8 cellular contexts compared by ENCODE assay signal in the genomic region with DNA sequence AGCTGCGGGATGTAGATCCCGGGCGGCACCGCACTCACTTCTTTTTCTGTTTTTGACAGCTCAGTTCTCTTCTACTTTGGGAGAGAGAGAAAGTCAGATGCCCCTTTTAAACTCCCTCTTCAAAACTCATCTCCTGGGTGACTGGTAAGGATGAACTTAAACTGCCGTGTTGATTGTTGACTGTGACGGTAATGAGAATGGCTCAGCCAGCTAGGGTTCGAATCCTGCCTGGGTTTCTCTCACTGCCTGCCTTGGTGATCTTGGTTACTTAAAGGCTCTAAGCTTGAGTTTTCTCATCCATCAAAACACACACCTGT. TPM values are rescaled to one million over a fixed set of nuclear protein-coding genes. Genes with fewer than 3 reads are reported as not detected.
DNase-seq lines count a peak whose midpoint lies in the region; ATAC-seq and TF ChIP-seq lines count a peak whose summit lies in the region.

No MANE protein-coding gene starts in this region.

- CTCF ChIA-PET in RWPE1 (lab: Yijun Ruan, JAX), result interaction anchor here (1.4 kb wide), 1 partner anchor 27 kb away, joined by 3 read pairs; no protein-coding TSS in a partner anchor

- H3K27me3 ChIP-seq in esophagus squamous epithelium, result no peaks in the 10 kb centered on the region
- H3K27me3 ChIP-seq in ovary, result no peaks in the 10 kb centered on the region

- TF ChIP-seq EP300 in ovary (IDR thresholded peaks at IDR 0.05), result no peak

- no peak for TF ChIP-seq POLR2A in esophagus squamous epithelium (IDR thresholded peaks at IDR 0.05)
- TF ChIP-seq POLR2A in ovary (IDR thresholded peaks at IDR 0.05), result no peak

- no peak for TF ChIP-seq CTCF in AG10803 (conservative IDR thresholded peaks at IDR 0.05; ENCODE audit: low read length)
- TF ChIP-seq CTCF in RWPE1 (conservative IDR thresholded peaks at IDR 0.05; ENCODE audit: low read depth), result no peak
- no peak for TF ChIP-seq CTCF in esophagus squamous epithelium (IDR thresholded peaks at IDR 0.05)
- no peak for TF ChIP-seq CTCF in ovary (IDR thresholded peaks at IDR 0.05)

- WGBS in esophagus squamous epithelium, 2 donors, result 0% methylated on average over 3 to 7 of the region's 7 CpGs
- 0 to 3% (median 2%) methylated on average over 7 of the region's 7 CpGs for WGBS in ovary, 3 donors

- intact Hi-C loops in esophagus squamous epithelium (cut with DNase I), result loop anchor here (10.0 kb wide), 1 partner anchor 87 kb away; a partner anchor contains a TSS
- intact Hi-C loops in ovary (cut with DNase I), result loop anchor here in 1 of 4 donors (10.0 kb wide), 1 partner anchor 63 kb away; a partner anchor contains a TSS

- H3K9me3 ChIP-seq in esophagus squamous epithelium, result no peaks in the 10 kb centered on the region
- no peaks in the 10 kb centered on the region for H3K9me3 ChIP-seq in ovary

- H3K27ac ChIP-seq in RWPE1, result peak overlapping the region; percentile 92
- peak overlapping the region; percentile 90 to 98 (median 96) for H3K27ac ChIP-seq in esophagus squamous epithelium
- peak overlapping the region; percentile 92 to 93 for H3K27ac ChIP-seq in ovary

- POLR2A ChIA-PET in RWPE1 (lab: Yijun Ruan, JAX; ENCODE audit: low non-redundant PET), result no interaction called here

- H3K4me1 ChIP-seq in esophagus squamous epithelium, result peaks cover 0 to 40% (median 13%) of the 10 kb centered on the region in 3 donors
- peaks cover 3% of the 10 kb centered on the region for H3K4me1 ChIP-seq in ovary (ENCODE audit: insufficient read depth)

- no peak for DNase-seq in AG10803 (ENCODE audit: low read depth)
- no peak for DNase-seq in RWPE1 (ENCODE audit: low spot score)
- DNase-seq in esophagus squamous epithelium (lab: John Stamatoyannopoulos, UW), result no peak
- no peak for DNase-seq in ovary
- no peak for DNase-seq in GDM1 (lab: John Stamatoyannopoulos, UW)
- no peak for DNase-seq in stimulated activated CD4-positive, alpha-beta T cell treated with anti-CD3 and anti-CD28 coated beads, Interleukin-4, amount 100 ng/mL, for 4 hours

- H3K36me3 ChIP-seq in esophagus squamous epithelium (no peaks in the 10 kb centered on the region), ovary (no peaks in the 10 kb centered on the region)

- ATAC-seq in GM21423 (IDR thresholded peaks at IDR 0.05; ENCODE audit: unreplicated experiment), result peak; percentile 3
- no peak for ATAC-seq in HG02870 (IDR thresholded peaks at IDR 0.05; ENCODE audit: unreplicated experiment)

- peak overlapping the region; percentile 80 for H3K4me3 ChIP-seq in AG10803 (ENCODE audit: low read length)
- peak overlapping the region; percentile 64 to 88 (median 72) for H3K4me3 ChIP-seq in esophagus squamous epithelium
- H3K4me3 ChIP-seq in ovary, result peak overlapping the region; percentile 71

RNA-seq across cellular contexts. Expression of a gene that starts 0.7 kb away (rescaled TPM):
- total RNA-seq in esophagus squamous epithelium (10 to 100 TPM in 1 of 4 donors, 1 to 10 TPM in 3; 6.3 to 13.7 (median 7.6) TPM), ovary (10 to 100 TPM; 10.1 to 18.2 (median 12.1) TPM)
- polyA plus RNA-seq in ovary, result 1 to 10 TPM; 7.1 to 7.3 TPM
